Comparison of ENCODE assay signal across 11 cellular contexts in genomic region chr13:79779761-79780160, GRCh38.
DNase-seq lines count a peak whose midpoint lies in the region; ATAC-seq and TF ChIP-seq lines count a peak whose summit lies in the region.
"Had no signal": no experiment of that assay in that cellular context is flagged by ENCODE, and none has a peak within 500 bp of the region (broad histone marks: within the 10 kb centered on the region; RNA-seq: fewer than 3 reads in every experiment).

No MANE protein-coding gene starts in this region.

- H3K27me3 Mint-ChIP-seq in osteocyte (ENCODE audit: unreplicated experiment) (no peaks in the 10 kb centered on the region), glutamatergic neuron (ENCODE audit: unreplicated experiment) (peaks cover 2% of the 10 kb centered on the region)
- H3K27me3 Mint-ChIP-seq in T-helper 2 cell treated with Interferon-gamma antibody and Interleukin-4, amounts not matched to agents 5 μg/mL and 100 μg/mL, for 36 hours (ENCODE audit: low read depth) = no peaks in the 10 kb centered on the region
- H3K27me3 Mint-ChIP-seq in CD8-positive, alpha-beta memory T cell = no peaks in the 10 kb centered on the region
- H3K27me3 Mint-ChIP-seq: stimulated activated naive CD8-positive, alpha-beta T cell treated with anti-CD3 and anti-CD28 coated beads, Interleukin-15, amount 100 ng/mL, for 72 hours had no signal

- H3K27me3 ChIP-seq in RWPE2 (ENCODE audit: insufficient read depth, poor library complexity, severe bottlenecking) = no peaks in the 10 kb centered on the region
- H3K27me3 ChIP-seq in esophagus squamous epithelium = no peaks in the 10 kb centered on the region
- no peaks in the 10 kb centered on the region for H3K27me3 ChIP-seq in CD8-positive, alpha-beta memory T cell (ENCODE audit: insufficient read depth, low read length, poor library complexity, severe bottlenecking)

- H3K9me3 ChIP-seq in RWPE2 (ENCODE audit: severe bottlenecking) (no peaks in the 10 kb centered on the region), esophagus squamous epithelium (no peaks in the 10 kb centered on the region)
- no peaks in the 10 kb centered on the region for H3K9me3 ChIP-seq in CD8-positive, alpha-beta memory T cell (ENCODE audit: low read length)

- CTCF ChIA-PET in CD8-positive, alpha-beta memory T cell (lab: Charles Lee) = no interaction called here

- H3K4me3 ChIP-seq in RWPE2 (ENCODE audit: severe bottlenecking) = no peak overlapping the region
- no peak overlapping the region for H3K4me3 ChIP-seq in fibroblast of villous mesenchyme (ENCODE audit: low read depth, low read length)
- no peak overlapping the region for H3K4me3 ChIP-seq in esophagus squamous epithelium
- H3K4me3 ChIP-seq in CD8-positive, alpha-beta memory T cell (ENCODE audit: low read length) = no peak overlapping the region

- H3K9me3 Mint-ChIP-seq in osteocyte (ENCODE audit: unreplicated experiment) (no peaks in the 10 kb centered on the region), glutamatergic neuron (ENCODE audit: unreplicated experiment) (no peaks in the 10 kb centered on the region)
- no peaks in the 10 kb centered on the region for H3K9me3 Mint-ChIP-seq in T-helper 2 cell treated with Interferon-gamma antibody and Interleukin-4, amounts not matched to agents 5 μg/mL and 100 μg/mL, for 36 hours
- H3K9me3 Mint-ChIP-seq in CD8-positive, alpha-beta memory T cell = no peaks in the 10 kb centered on the region
- H3K9me3 Mint-ChIP-seq: stimulated activated naive CD8-positive, alpha-beta T cell treated with anti-CD3 and anti-CD28 coated beads, Interleukin-15, amount 100 ng/mL, for 72 hours had no signal

- H3K36me3 Mint-ChIP-seq in osteocyte (ENCODE audit: unreplicated experiment) (no peaks in the 10 kb centered on the region), glutamatergic neuron (ENCODE audit: unreplicated experiment) (no peaks in the 10 kb centered on the region)
- no peaks in the 10 kb centered on the region for H3K36me3 Mint-ChIP-seq in T-helper 2 cell treated with Interferon-gamma antibody and Interleukin-4, amounts not matched to agents 5 μg/mL and 100 μg/mL, for 36 hours (ENCODE audit: low read depth)
- H3K36me3 Mint-ChIP-seq in CD8-positive, alpha-beta memory T cell = no peaks in the 10 kb centered on the region

- H3K27ac Mint-ChIP-seq in osteocyte (ENCODE audit: unreplicated experiment) (peak overlapping the region; percentile 32), glutamatergic neuron (ENCODE audit: unreplicated experiment) (no peak overlapping the region)
- no peak overlapping the region for H3K27ac Mint-ChIP-seq in T-helper 2 cell treated with Interferon-gamma antibody and Interleukin-4, amounts not matched to agents 5 μg/mL and 100 μg/mL, for 36 hours
- no peak overlapping the region for H3K27ac Mint-ChIP-seq in CD8-positive, alpha-beta memory T cell
- H3K27ac Mint-ChIP-seq: stimulated activated naive CD8-positive, alpha-beta T cell treated with anti-CD3 and anti-CD28 coated beads, Interleukin-15, amount 100 ng/mL, for 72 hours had no signal

- 0 to 38% methylated on average over 1 of the region's 1 CpG for WGBS in esophagus squamous epithelium, 2 donors

- H3K4me1 Mint-ChIP-seq in osteocyte (ENCODE audit: unreplicated experiment) = peaks cover 52% of the 10 kb centered on the region
- no peaks in the 10 kb centered on the region for H3K4me1 Mint-ChIP-seq in T-helper 2 cell treated with Interferon-gamma antibody and Interleukin-4, amounts not matched to agents 5 μg/mL and 100 μg/mL, for 36 hours (ENCODE audit: low read depth)
- no peaks in the 10 kb centered on the region for H3K4me1 Mint-ChIP-seq in CD8-positive, alpha-beta memory T cell
- peaks cover 27% of the 10 kb centered on the region for H3K4me1 Mint-ChIP-seq in glutamatergic neuron (ENCODE audit: low read depth, unreplicated experiment)
- H3K4me1 Mint-ChIP-seq: stimulated activated naive CD8-positive, alpha-beta T cell treated with anti-CD3 and anti-CD28 coated beads, Interleukin-15, amount 100 ng/mL, for 72 hours had no signal

- no peak overlapping the region for H3K4me3 Mint-ChIP-seq in osteocyte (ENCODE audit: unreplicated experiment)
- no peak overlapping the region for H3K4me3 Mint-ChIP-seq in T-helper 2 cell treated with Interferon-gamma antibody and Interleukin-4, amounts not matched to agents 5 μg/mL and 100 μg/mL, for 36 hours
- H3K4me3 Mint-ChIP-seq in CD8-positive, alpha-beta memory T cell = no peak overlapping the region
- no peak overlapping the region for H3K4me3 Mint-ChIP-seq in glutamatergic neuron (ENCODE audit: unreplicated experiment)
- H3K4me3 Mint-ChIP-seq: stimulated activated naive CD8-positive, alpha-beta T cell treated with anti-CD3 and anti-CD28 coated beads, Interleukin-15, amount 100 ng/mL, for 72 hours had no signal

- H3K36me3 ChIP-seq in RWPE2 (ENCODE audit: low read depth) (no peaks in the 10 kb centered on the region), esophagus squamous epithelium (no peaks in the 10 kb centered on the region)
- H3K36me3 ChIP-seq in CD8-positive, alpha-beta memory T cell (ENCODE audit: insufficient read depth, low read length) = no peaks in the 10 kb centered on the region

- H3K27ac ChIP-seq in RWPE2 (ENCODE audit: poor library complexity, severe bottlenecking) (no peak overlapping the region), esophagus squamous epithelium (no peak overlapping the region)
- H3K27ac ChIP-seq in CD8-positive, alpha-beta memory T cell (ENCODE audit: low read depth, low read length) = no peak overlapping the region

- ATAC-seq in RWPE2 (ENCODE audit: low read depth) = peak; percentile 82
- ATAC-seq: stimulated activated naive CD8-positive, alpha-beta T cell treated with anti-CD3 and anti-CD28 coated beads, Interleukin-15, amount 100 ng/mL, for 72 hours had no signal

- peaks cover 5% of the 10 kb centered on the region for H3K4me1 ChIP-seq in RWPE2 (ENCODE audit: insufficient read depth, poor library complexity, severe bottlenecking)
- peaks cover 6 to 25% (median 14%) of the 10 kb centered on the region in 3 donors for H3K4me1 ChIP-seq in esophagus squamous epithelium
- no peaks in the 10 kb centered on the region for H3K4me1 ChIP-seq in CD8-positive, alpha-beta memory T cell (ENCODE audit: insufficient read depth, low read length)

- peak; percentile 69 for DNase-seq in GM03348 (ENCODE audit: low spot score)
- no peak for DNase-seq in RWPE2 (ENCODE audit: low spot score)
- DNase-seq in fibroblast of villous mesenchyme (ENCODE audit: low read depth) = peak; percentile 63
- no peak for DNase-seq in osteocyte (ENCODE audit: extremely low spot score, unreplicated experiment)
- no peak for DNase-seq in T-helper 2 cell treated with Interferon-gamma antibody and Interleukin-4, amounts not matched to agents 5 μg/mL and 100 μg/mL, for 36 hours (ENCODE audit: low spot score)
- DNase-seq in esophagus squamous epithelium (lab: John Stamatoyannopoulos, UW) = no peak
- no peak for DNase-seq in CD8-positive, alpha-beta memory T cell
- no peak for DNase-seq in glutamatergic neuron
- DNase-seq: NCI-H2081; small intestine; stimulated activated naive CD8-positive, alpha-beta T cell treated with anti-CD3 and anti-CD28 coated beads, Interleukin-15, amount 100 ng/mL, for 72 hours had no signal

- intact Hi-C loops in esophagus squamous epithelium (cut with DNase I) = loop anchor here (10.0 kb wide), 1 partner anchor 575 kb away; no protein-coding TSS in a partner anchor

- POLR2A ChIA-PET in CD8-positive, alpha-beta memory T cell (lab: Charles Lee) = no interaction called here

- TF ChIP-seq CTCF in RWPE2 (IDR thresholded peaks at IDR 0.05; ENCODE audit: poor library complexity, severe bottlenecking) (no peak), fibroblast of villous mesenchyme (IDR thresholded peaks at IDR 0.05; ENCODE audit: insufficient read depth, low read depth, low read length) (no peak), osteocyte (IDR thresholded peaks at IDR 0.05) (no peak), esophagus squamous epithelium (IDR thresholded peaks at IDR 0.05) (no peak), glutamatergic neuron (IDR thresholded peaks at IDR 0.05; ENCODE audit: partially characterized antibody, unreplicated experiment) (no peak)

- TF ChIP-seq POLR2A in esophagus squamous epithelium (IDR thresholded peaks at IDR 0.05) = no peak

Comparison
In these comparisons a context has a peak if more than half of its experiments do, and no peak if none do; other contexts are left out.
1. DNase-seq: peak in GM03348 (single experiment) and fibroblast of villous mesenchyme (single experiment); none in RWPE2 (single experiment), osteocyte (single experiment), T-helper 2 cell treated with Interferon-gamma antibody and Interleukin-4, amounts not matched to agents 5 μg/mL and 100 μg/mL, for 36 hours (single experiment), esophagus squamous epithelium (single experiment), CD8-positive, alpha-beta memory T cell (0 of 5) and glutamatergic neuron (single experiment).